Comparison of ENCODE assay signal across 8 cellular contexts in genomic region chr16:720507-720989, GRCh38.
DNase-seq lines count a peak whose midpoint lies in the region; ATAC-seq and TF ChIP-seq lines count a peak whose summit lies in the region.

No MANE protein-coding gene starts in this region.

- no peaks in the 10 kb centered on the region for H3K9me3 Mint-ChIP-seq in stimulated activated effector memory CD8-positive, alpha-beta T cell treated with anti-CD3 and anti-CD28 coated beads, Interleukin-12 subunit alpha, Interleukin-12 subunit beta, amount 100 ng/mL, for 72 hours

- peak; percentile 79 for DNase-seq in AG08396 (ENCODE audit: low spot score)
- peak; percentile 76 for DNase-seq in SHP77 treated with DMSO at 0.1 percent for 48 hours (lab: John Stamatoyannopoulos, UW)
- peak; percentile 76 for DNase-seq in choroid plexus epithelial cell (ENCODE audit: low read depth)
- peak; percentile 95 for DNase-seq in left kidney (ENCODE audit: low read depth, low spot score)
- peak in 1 of 2 donors; percentile 72 for DNase-seq in stimulated activated effector memory CD8-positive, alpha-beta T cell treated with anti-CD3 and anti-CD28 coated beads, Interleukin-12 subunit alpha, Interleukin-12 subunit beta, amount 100 ng/mL, for 72 hours (ENCODE audit: low spot score in 2 of 2)
- no peak for DNase-seq in OCI-M2 (lab: John Stamatoyannopoulos, UW; ENCODE audit: unreplicated experiment)

- ATAC-seq in HG03097 (IDR thresholded peaks at IDR 0.05; ENCODE audit: low FRiP score, unreplicated experiment): peak; percentile 6
- ATAC-seq in stimulated activated effector memory CD8-positive, alpha-beta T cell treated with anti-CD3 and anti-CD28 coated beads, Interleukin-12 subunit alpha, Interleukin-12 subunit beta, amount 100 ng/mL, for 72 hours: peak; percentile 52

- H3K4me1 Mint-ChIP-seq in stimulated activated effector memory CD8-positive, alpha-beta T cell treated with anti-CD3 and anti-CD28 coated beads, Interleukin-12 subunit alpha, Interleukin-12 subunit beta, amount 100 ng/mL, for 72 hours: peaks cover 32% of the 10 kb centered on the region

- peak overlapping the region; percentile 73 for H3K4me3 ChIP-seq in choroid plexus epithelial cell (ENCODE audit: low read depth, low read length)

- peak overlapping the region; percentile 40 for H3K27ac Mint-ChIP-seq in stimulated activated effector memory CD8-positive, alpha-beta T cell treated with anti-CD3 and anti-CD28 coated beads, Interleukin-12 subunit alpha, Interleukin-12 subunit beta, amount 100 ng/mL, for 72 hours

- H3K4me3 Mint-ChIP-seq in stimulated activated effector memory CD8-positive, alpha-beta T cell treated with anti-CD3 and anti-CD28 coated beads, Interleukin-12 subunit alpha, Interleukin-12 subunit beta, amount 100 ng/mL, for 72 hours: peak overlapping the region; percentile 80

- peak; percentile 44; the same call in 2 of the 3 replicates for TF ChIP-seq CTCF in GM12872 (IDR thresholded peaks at IDR 0.05; ENCODE audit: insufficient read depth, low read depth, low read length)
- peak; percentile 35 for TF ChIP-seq CTCF in choroid plexus epithelial cell (conservative IDR thresholded peaks at IDR 0.05; ENCODE audit: low read depth, low read length)

- peaks cover 15% of the 10 kb centered on the region for H3K36me3 Mint-ChIP-seq in stimulated activated effector memory CD8-positive, alpha-beta T cell treated with anti-CD3 and anti-CD28 coated beads, Interleukin-12 subunit alpha, Interleukin-12 subunit beta, amount 100 ng/mL, for 72 hours
